Comparison of ENCODE assay signal across 18 cellular contexts in genomic region chr4:89173336-89174090, GRCh38.
"Had no signal": no experiment of that assay in that cellular context is flagged by ENCODE, and none has a peak within 500 bp of the region (broad histone marks: within the 10 kb centered on the region; RNA-seq: fewer than 3 reads in every experiment).

No MANE protein-coding gene starts in this region.

- H3K36me3 ChIP-seq: ascending aorta, heart left ventricle, prostate gland, spleen had no signal

- FAIRE-seq: bronchial epithelial cell, endothelial cell of umbilical vein, islet of Langerhans had no signal

- H3K27me3 ChIP-seq: ascending aorta, heart left ventricle, spleen had no signal

- H3K27ac ChIP-seq: ascending aorta, heart left ventricle, prostate gland, spleen had no signal

- ATAC-seq: activated naive CD8-positive, alpha-beta T cell treated with anti-CD3 and anti-CD28 coated beads, Interleukin-2, amount 50 U/mL, for 24 hours; heart left ventricle; left lobe of liver; natural killer cell treated with Interleukin-12 subunit alpha and Interleukin-12 subunit beta and Interleukin-15 and Interleukin-18, amount 100 ng/mL, for 72 hours; sciatic nerve; stimulated activated memory B cell treated with anti-CD40 and anti-IgM and Interleukin-4, amounts not matched to agents 10 μg/mL and 1 μg/mL and 100 μg/mL, for 72 hours had no signal

- DNase-seq: activated CD4-positive, alpha-beta memory T cell treated with anti-CD3 and anti-CD28 coated beads for 36 hours; activated CD4-positive, CD25-positive, alpha-beta regulatory T cell treated with anti-CD3 and anti-CD28 coated beads, Interleukin-2, amount 50 U/mL, for 72 hours; activated CD8-positive, alpha-beta memory T cell treated with anti-CD3 and anti-CD28 coated beads, Interleukin-2, amount 50 U/mL, for 4 hours; activated naive CD8-positive, alpha-beta T cell treated with anti-CD3 and anti-CD28 coated beads, Interleukin-2, amount 50 U/mL, for 24 hours; foreskin melanocyte; heart left ventricle; spleen; stimulated activated CD4-positive, alpha-beta T cell treated with anti-CD3 and anti-CD28 coated beads, Interleukin-1b, Interleukin-23, amount 100 ng/mL, for 48 hours; substantia nigra had no signal

- H3K4me3 ChIP-seq: ascending aorta, heart left ventricle, prostate gland, spleen had no signal

- H3K9me3 ChIP-seq: ascending aorta, heart left ventricle, prostate gland, spleen had no signal

- H3K4me1 ChIP-seq: ascending aorta, heart left ventricle, prostate gland, spleen had no signal
